ENCODE assay signal across 27 cellular contexts in genomic region chr1:155076371-155076770, GRCh38. TPM values are rescaled to one million over a fixed set of nuclear protein-coding genes. Genes with fewer than 3 reads are reported as not detected.
"Had no signal": no experiment of that assay in that cellular context is flagged by ENCODE, and none has a peak within 500 bp of the region (broad histone marks: within the 10 kb centered on the region; RNA-seq: fewer than 3 reads in every experiment).

No MANE protein-coding gene starts in this region.

- ATAC-seq: activated naive CD8-positive, alpha-beta T cell treated with anti-CD3 and anti-CD28 coated beads, Interleukin-2, amount 50 U/mL, for 24 hours; left lung; psoas muscle; right cardiac atrium; stimulated activated effector memory CD8-positive, alpha-beta T cell treated with anti-CD3 and anti-CD28 coated beads, Interleukin-12 subunit alpha, Interleukin-12 subunit beta, amount 100 ng/mL, for 72 hours had no signal

- H3K9me3 ChIP-seq: left lung, psoas muscle, stomach, testis had no signal

- DNase-seq: activated CD4-positive, alpha-beta T cell treated with anti-CD3 and anti-CD28 coated beads, Interleukin-2, amount 50 U/mL, for 1 hour; activated CD8-positive, alpha-beta memory T cell treated with anti-CD3 and anti-CD28 coated beads for 24 hours; activated CD8-positive, alpha-beta memory T cell treated with anti-CD3 and anti-CD28 coated beads, Interleukin-2, amount 50 U/mL, for 48 hours; activated effector memory CD4-positive, alpha-beta T cell treated with Interleukin-2 at 50 U/mL for 16 hours; activated naive CD4-positive, alpha-beta T cell treated with anti-CD3 and anti-CD28 coated beads, Interleukin-2, amount 10 ng/mL, durations not matched to agents 7 days and 5 days; activated naive CD8-positive, alpha-beta T cell treated with anti-CD3 and anti-CD28 coated beads, Interleukin-2, amount 50 U/mL, for 24 hours; activated T-cell treated with anti-CD3 and anti-CD28 coated beads, Interleukin-2, amount 50 U/mL, for 48 hours; anterior cingulate cortex; brain microvascular endothelial cell; erythroblast; foreskin melanocyte; stimulated activated CD4-positive, alpha-beta T cell treated with anti-CD3 and anti-CD28 coated beads, Interleukin-4, amount 100 ng/mL, for 24 hours; stomach; T-helper 1 cell; T-helper 9 cell; testis had no signal

- H3K4me3 ChIP-seq: coronary artery, left lung, psoas muscle, smooth muscle cell, stomach, testis had no signal

- H3K27me3 ChIP-seq: testis had no signal

- FAIRE-seq: endometrium had no signal

- H3K36me3 ChIP-seq: brain microvascular endothelial cell, left lung, stomach had no signal

- H3K4me2 ChIP-seq: smooth muscle cell had no signal

- H3K27ac ChIP-seq: brain microvascular endothelial cell, coronary artery, left lung, psoas muscle, stomach, testis had no signal

RNA-seq across cellular contexts. Expression of gene EFNA3, which starts 2.3 kb away (rescaled TPM):
- total RNA-seq: stomach had no signal

RNA-seq across cellular contexts. Expression of gene DCST1, which starts 42.7 kb away (rescaled TPM):
- total RNA-seq: kidney epithelial cell, left lung, lung microvascular endothelial cell, osteocyte, right cardiac atrium, smooth muscle cell had no signal
- polyA plus RNA-seq: neural cell, psoas muscle, right cardiac atrium, smooth muscle cell had no signal

RNA-seq across cellular contexts. Expression of gene DCST2, which starts 42.8 kb away (rescaled TPM):
- total RNA-seq: kidney epithelial cell, smooth muscle cell had no signal
